ENCODE assay signal across 11 cellular contexts in genomic region chr1:200627548-200628222, GRCh38. TPM values are rescaled to one million over a fixed set of nuclear protein-coding genes. Genes with fewer than 3 reads are reported as not detected.
DNase-seq lines count a peak whose midpoint lies in the region; ATAC-seq, FAIRE-seq and TF ChIP-seq lines count a peak whose summit lies in the region.
"Had no signal": no experiment of that assay in that cellular context is flagged by ENCODE, and none has a peak within 500 bp of the region (broad histone marks: within the 10 kb centered on the region; RNA-seq: fewer than 3 reads in every experiment).

No MANE protein-coding gene starts in this region.

- ATAC-seq in GM12878 = peak; percentile 66
- no peak for ATAC-seq in left cardiac atrium
- ATAC-seq in foreskin keratinocyte = no peak

- no peaks in the 10 kb centered on the region for H3K9me3 ChIP-seq in Karpas-422 (ENCODE audit: low read length)
- no peaks in the 10 kb centered on the region for H3K9me3 ChIP-seq in GM12878 (replicated peaks; ENCODE audit: control insufficient read depth, insufficient read depth, low read length)

- no peak overlapping the region for H2BK5ac ChIP-seq in mesendoderm (ENCODE audit: low read length)

- H2BK15ac ChIP-seq in mesendoderm (replicated peaks; ENCODE audit: low read depth) = no peak overlapping the region

- in situ Hi-C loops in GM12878 (cut with MboI) = no loop called here

- no peak overlapping the region for H3K9ac ChIP-seq in Karpas-422 (ENCODE audit: low read length)
- peak overlapping the region; percentile 44 for H3K9ac ChIP-seq in GM12878 (ENCODE audit: control insufficient read depth, insufficient read depth, low read length)
- H3K9ac ChIP-seq in mesendoderm (ENCODE audit: low read length) = no peak overlapping the region

- H3K23ac ChIP-seq in mesendoderm (ENCODE audit: low read length) = no peak overlapping the region

- H3K4me1 Mint-ChIP-seq in CD14-positive monocyte = peaks cover 30% of the 10 kb centered on the region

- H3K4me3 ChIP-seq in Karpas-422 (ENCODE audit: low read length) (no peak overlapping the region), GM12878 (peak overlapping the region; percentile 61), mesendoderm (ENCODE audit: low read length) (no peak overlapping the region)
- H3K4me3 ChIP-seq: coronary artery had no signal

- peaks cover 0 to 3% (median 0%) of the 10 kb centered on the region in 7 donors for H3K9me3 Mint-ChIP-seq in CD14-positive monocyte

- RAD21 ChIA-PET in GM12878 (lab: Charles Lee; ENCODE audit: unreplicated experiment) = interaction anchor here (0.6 to 10.2 kb wide), 31 partner anchors 13 to 390 kb away, joined by 3 to 175 read pairs (median 4); partner anchors contain the start of genes CAMSAP2 and DDX59

- TSS peak; percentile 95 for BruUV-seq in GM12878 (replicated peaks; lab: Mats Ljungman, UMichigan)

- no peaks in the 10 kb centered on the region for H3K36me3 Mint-ChIP-seq in CD14-positive monocyte

- H3K79me2 ChIP-seq in Karpas-422 (ENCODE audit: low read length) = no peaks in the 10 kb centered on the region
- H3K79me2 ChIP-seq in GM12878 (ENCODE audit: control insufficient read depth, insufficient read depth, low read length) = no peaks in the 10 kb centered on the region
- H3K79me2 ChIP-seq in mesendoderm (ENCODE audit: control insufficient read depth, insufficient read depth, low read length) = no peaks in the 10 kb centered on the region

- H3K4ac ChIP-seq in mesendoderm (ENCODE audit: low read depth, low read length) = no peak overlapping the region

- TF ChIP-seq EP300 in GM12878 (IDR thresholded peaks at IDR 0.05; ENCODE audit: borderline replicate concordance in 1 of 2, control insufficient read depth in 1 of 2, low read depth in 2 of 2, low read length in 2 of 2) = no peak

- intact Hi-C loops in CD14-positive monocyte (cut with micrococcal nuclease) (loop anchor here in 1 of 2 donors (5.0 to 10.0 kb wide), 2 partner anchors 107 to 395 kb away; partner anchors contain the start of genes CAMSAP2 and KIF21B), GM12878 (cut with micrococcal nuclease; ENCODE audit: unreplicated experiment) (loop anchor here (1.0 to 5.0 kb wide), 4 partner anchors 27 to 345 kb away; no protein-coding TSS in a partner anchor), left cardiac atrium (cut with DNase I) (no loop called here)

- H3K4me1 ChIP-seq in Karpas-422 (ENCODE audit: low read length) (peaks cover 15% of the 10 kb centered on the region), GM12878 (ENCODE audit: control insufficient read depth, insufficient read depth, low read length) (peaks cover 37% of the 10 kb centered on the region), mesendoderm (ENCODE audit: control insufficient read depth, low read depth, low read length) (no peaks in the 10 kb centered on the region), foreskin keratinocyte (peaks cover 19% of the 10 kb centered on the region)

- TF ChIP-seq RAD21 in GM12878 (IDR thresholded peaks at IDR 0.05; ENCODE audit: insufficient read depth, low read depth, low read length) = no peak

- H4K20me1 ChIP-seq in Karpas-422 (ENCODE audit: insufficient read depth, low read depth, low read length) = no peaks in the 10 kb centered on the region
- H4K20me1 ChIP-seq in GM12878 (ENCODE audit: control insufficient read depth, insufficient read depth) = no peaks in the 10 kb centered on the region

- SMC1A ChIA-PET in GM12878 (lab: Charles Lee; ENCODE audit: uncharacterized antibody, unreplicated experiment) = interaction anchor here (0.6 to 3.3 kb wide), 35 partner anchors 8 to 894 kb away, joined by 3 to 46 read pairs (median 4); partner anchors contain the start of gene DDX59

- H3K27me3 Mint-ChIP-seq in CD14-positive monocyte (ENCODE audit: low read depth in 3 of 3) = peaks cover 0 to 5% (median 4%) of the 10 kb centered on the region in 3 donors

- FAIRE-seq in GM12891 (lab: Jason Lieb, UNC) (no peak), GM12878 (lab: Jason Lieb, UNC) (peak; percentile 38)

- H4K5ac ChIP-seq in mesendoderm (ENCODE audit: low read length) = no peak overlapping the region

- no peak overlapping the region for H2AK5ac ChIP-seq in mesendoderm (ENCODE audit: low read length)

- H3K79me1 ChIP-seq in mesendoderm (ENCODE audit: low read length) = no peaks in the 10 kb centered on the region

- H3K9me2 ChIP-seq in Karpas-422 (replicated peaks; ENCODE audit: insufficient read depth, low read length) = no peaks in the 10 kb centered on the region

- H3K4me2 ChIP-seq in Karpas-422 (ENCODE audit: low read depth, low read length, poor library complexity, severe bottlenecking) = peak overlapping the region; percentile 39
- H3K4me2 ChIP-seq in GM12878 (ENCODE audit: control insufficient read depth, insufficient read depth) = peak overlapping the region; percentile 80
- H3K4me2 ChIP-seq in mesendoderm (ENCODE audit: low read length) = no peak overlapping the region

- CTCF ChIA-PET in GM12878 (lab: Yijun Ruan, JAX) = interaction anchor here (0.5 to 9.8 kb wide), 24 partner anchors 9 to 345 kb away, joined by 3 to 280 read pairs (median 4); partner anchors contain the start of genes CAMSAP2 and DDX59

- H3K36me3 ChIP-seq in Karpas-422 (ENCODE audit: insufficient read depth, low read length) (no peaks in the 10 kb centered on the region), GM12878 (ENCODE audit: control insufficient read depth in 2 of 2, insufficient read depth in 2 of 2, low read length in 1 of 2) (no peaks in the 10 kb centered on the region), mesendoderm (ENCODE audit: control insufficient read depth, insufficient read depth, low read length) (no peaks in the 10 kb centered on the region)

- no peak overlapping the region for H3K27ac ChIP-seq in Karpas-422 (ENCODE audit: low read length)
- H3K27ac ChIP-seq in GM12878 (ENCODE audit: control insufficient read depth, insufficient read depth) = peak overlapping the region; percentile 96
- H3K27ac ChIP-seq in mesendoderm (ENCODE audit: low read depth, low read length) = no peak overlapping the region
- no peak overlapping the region for H3K27ac ChIP-seq in foreskin keratinocyte
- H3K27ac ChIP-seq: coronary artery had no signal

- 29% methylated on average over 2 of the region's 2 CpGs for WGBS in GM12878 (ENCODE audit: insufficient coverage, insufficient replicate concordance, low lambda C conversion rate, missing lambda C conversion rate)
- no CpG with 5 or more reads among the region's 2 CpGs for WGBS in mesendoderm (ENCODE audit: extremely low coverage, insufficient coverage, low lambda C conversion rate)

- H2AFZ ChIP-seq in Karpas-422 (ENCODE audit: low read length) = no peak overlapping the region
- no peak overlapping the region for H2AFZ ChIP-seq in GM12878 (ENCODE audit: control insufficient read depth, low read depth, low read length)

- H3K18ac ChIP-seq in mesendoderm (ENCODE audit: low read length) = no peak overlapping the region

- peak overlapping the region; percentile 61 to 68 for H3K4me3 Mint-ChIP-seq in CD14-positive monocyte

- H2BK120ac ChIP-seq in mesendoderm (ENCODE audit: low read depth, low read length) = no peak overlapping the region

- POLR2A ChIA-PET in GM12878 (lab: Charles Lee) = interaction anchor here (0.5 to 3.8 kb wide), 16 partner anchors 10 to 393 kb away, joined by 3 to 38 read pairs (median 4); partner anchors contain the start of genes CAMSAP2 and DDX59

- no peak overlapping the region for H4K8ac ChIP-seq in mesendoderm (ENCODE audit: low read depth, low read length)

- TF ChIP-seq POLR2A in GM12891 (IDR thresholded peaks at IDR 0.05; ENCODE audit: low read depth, low read length) (no peak), GM12878 (IDR thresholded peaks at IDR 0.05; ENCODE audit: low read depth, low read length) (no peak)

- TF ChIP-seq CTCF in CD14-positive monocyte (IDR thresholded peaks at IDR 0.05) (no peak), GM12878 (IDR thresholded peaks at IDR 0.05 in 2 of 3, conservative IDR thresholded peaks at IDR 0.05 in 1 of 3; ENCODE audit: control insufficient read depth in 2 of 3, extremely low read depth in 1 of 3, insufficient read depth in 1 of 3, low read depth in 3 of 3, low read length in 3 of 3) (no peak), foreskin keratinocyte (conservative IDR thresholded peaks at IDR 0.05) (no peak)

- DNase-seq in CD14-positive monocyte (ENCODE audit: low spot score) (no peak), GM12891 (ENCODE audit: insufficient read length, low spot score) (no peak), Karpas-422 (no peak), GM12878 (ENCODE audit: low read depth, low spot score) (peak; percentile 31), NCI-H1092 (lab: John Stamatoyannopoulos, UW) (no peak), left cardiac atrium (no peak), mesendoderm (no peak), foreskin keratinocyte (no peak)
- DNase-seq: NK-92 treated with Interleukin-12 subunit alpha and Interleukin-12 subunit beta, amount 100 ng/mL, for 24 hours; stimulated activated naive CD4-positive, alpha-beta T cell had no signal

- H3K27me3 ChIP-seq in Karpas-422 (ENCODE audit: low read length) (no peaks in the 10 kb centered on the region), GM12878 (replicated peaks in 1 of 2; ENCODE audit: control insufficient read depth in 2 of 2, insufficient read depth in 2 of 2, low read length in 1 of 2) (no peaks in the 10 kb centered on the region), mesendoderm (ENCODE audit: insufficient read depth, low read length, poor library complexity) (no peaks in the 10 kb centered on the region), foreskin keratinocyte (no peaks in the 10 kb centered on the region)

- peak overlapping the region; percentile 73 to 99 (median 96) for H3K27ac Mint-ChIP-seq in CD14-positive monocyte

- no peak overlapping the region for H3K56ac ChIP-seq in mesendoderm (ENCODE audit: low read length)

RNA-seq across cellular contexts. Expression of gene KIF14, which starts 7.1 kb away (rescaled TPM):
- polyA plus RNA-seq in CD14-positive monocyte (under 1 TPM; 0.05 to 0.18 TPM), GM12878 (2011; rRNA removed) (15.5 and 33.1 TPM in 2 replicates), GM12878 (2014; fragmentation: Illumina TruSeq; extraction: Trizol) (19.4 and 23.4 TPM in 2 replicates), GM12878 (2014; fragmentation: Nextera tagmentation; extraction: Ambion mirVana) (1 to 10 TPM; 6.8 to 6.9 TPM), GM12878 (2014; rRNA removed) (11.1 and 14.0 TPM in 2 replicates), GM12878 (2016; fragmentation: Nextera tagmentation; extraction: Ambion mirVana) (10 to 100 TPM; 11.9 to 12.9 TPM), foreskin keratinocyte (2.5 and 3.7 TPM in 2 replicates)
- polyA plus RNA-seq in GM12891 (2012; ENCODE audit: low read depth, missing spikeins) = 3.2 TPM
- 12.4 and 15.2 TPM in 2 replicates for total RNA-seq in Karpas-422 (2014; rRNA removed; shearing (Covaris generic); ENCODE audit: low replicate concordance)
- total RNA-seq in GM12878 (2013; cell fraction: nucleolus; rRNA removed) = 19.5 and 20.7 TPM in 2 replicates
- total RNA-seq in GM12878 (2014; rRNA removed) (15.4 and 20.3 TPM in 2 replicates), GM12878 (2014; rRNA removed; fragmentation: Illumina TruSeq; extraction: Trizol) (25.4 and 25.5 TPM in 2 replicates), GM12878 (2021) (13.8 and 14.9 TPM in 2 replicates), left cardiac atrium (under 1 TPM; 0.05 to 0.27 TPM), foreskin keratinocyte (19.1 and 24.9 TPM in 2 replicates)
- 2.3 TPM for polyA plus RNA-seq in GM12878 (2011; ENCODE audit: low read depth)
- polyA plus RNA-seq in GM12878 (2011; cell fraction: cytosol; rRNA removed) = 4.6 TPM in 2 replicates
- polyA plus RNA-seq in GM12878 (2011; cell fraction: nucleus; rRNA removed) = 6.6 and 10.4 TPM in 2 replicates
- 3.6 and 6.1 TPM in 2 replicates for polyA plus RNA-seq in GM12878 (2012)
- 9.4 and 12.0 TPM in 2 replicates for polyA minus RNA-seq in GM12878 (2011; rRNA and poly(A)+ RNA removed)
- polyA minus RNA-seq in GM12878 (2011; cell fraction: cytosol; rRNA and poly(A)+ RNA removed) = 6.7 and 9.1 TPM in 2 replicates
- polyA minus RNA-seq in GM12878 (2011; cell fraction: nucleus; rRNA and poly(A)+ RNA removed) = 4.2 and 7.1 TPM in 2 replicates
- polyA plus RNA-seq in mesendoderm (2013, experiment 1 of 2) = 13.7 TPM
- 13.8 TPM for polyA plus RNA-seq in mesendoderm (2013, experiment 2 of 2)

RNA-seq across cellular contexts. Expression of gene DDX59, which starts 42.0 kb away (rescaled TPM):
- polyA plus RNA-seq in CD14-positive monocyte (10 to 100 TPM; 14.3 to 14.9 TPM), GM12878 (2011; rRNA removed) (32.5 and 44.8 TPM in 2 replicates), GM12878 (2014; fragmentation: Illumina TruSeq; extraction: Trizol) (35.7 and 42.1 TPM in 2 replicates), GM12878 (2014; fragmentation: Nextera tagmentation; extraction: Ambion mirVana) (10 to 100 TPM; 17.3 to 17.5 TPM), GM12878 (2014; rRNA removed) (26.1 and 28.8 TPM in 2 replicates), GM12878 (2016; fragmentation: Nextera tagmentation; extraction: Ambion mirVana) (10 to 100 TPM; 19.5 to 24.6 TPM), foreskin keratinocyte (10.7 and 12.3 TPM in 2 replicates)
- 12.9 TPM for polyA plus RNA-seq in GM12891 (2012; ENCODE audit: low read depth, missing spikeins)
- 45.1 and 60.8 TPM in 2 replicates for total RNA-seq in Karpas-422 (2014; rRNA removed; shearing (Covaris generic); ENCODE audit: low replicate concordance)
- 34.8 and 42.5 TPM in 2 replicates for total RNA-seq in GM12878 (2013; cell fraction: nucleolus; rRNA removed)
- total RNA-seq in GM12878 (2014; rRNA removed) (18.8 and 26.4 TPM in 2 replicates), GM12878 (2014; rRNA removed; fragmentation: Illumina TruSeq; extraction: Trizol) (33.6 and 36.8 TPM in 2 replicates), GM12878 (2021) (20.1 and 22.6 TPM in 2 replicates), left cardiac atrium (10 to 100 TPM in 1 of 2 donors, 1 to 10 TPM in 1; 9.7 to 11.9 TPM), foreskin keratinocyte (14.0 and 14.4 TPM in 2 replicates)
- 12.4 TPM for polyA plus RNA-seq in GM12878 (2011; ENCODE audit: low read depth)
- 15.0 and 16.6 TPM in 2 replicates for polyA plus RNA-seq in GM12878 (2011; cell fraction: cytosol; rRNA removed)
- 15.4 and 16.1 TPM in 2 replicates for polyA plus RNA-seq in GM12878 (2011; cell fraction: nucleus; rRNA removed)
- 19.3 and 20.0 TPM in 2 replicates for polyA plus RNA-seq in GM12878 (2012)
- 20.3 and 26.3 TPM in 2 replicates for polyA minus RNA-seq in GM12878 (2011; rRNA and poly(A)+ RNA removed)
- polyA minus RNA-seq in GM12878 (2011; cell fraction: cytosol; rRNA and poly(A)+ RNA removed) = 9.6 and 10.7 TPM in 2 replicates
- 6.6 and 8.8 TPM in 2 replicates for polyA minus RNA-seq in GM12878 (2011; cell fraction: nucleus; rRNA and poly(A)+ RNA removed)
- 14.9 TPM for polyA plus RNA-seq in mesendoderm (2013, experiment 1 of 2)
- polyA plus RNA-seq in mesendoderm (2013, experiment 2 of 2) = 14.2 TPM

Comparison
In these comparisons a context has a peak if more than half of its experiments do, and no peak if none do; other contexts are left out.
1. RNA of gene KIF14, which starts 7.1 kb away (total RNA-seq): 19.1 to 24.9 TPM in foreskin keratinocyte, 13.8 to 25.5 TPM in GM12878 and 12.4 to 15.2 TPM in Karpas-422; 0.05 to 0.27 TPM in left cardiac atrium; every median in the first group is over 10 times any median in the second.